In the genomic region with DNA sequence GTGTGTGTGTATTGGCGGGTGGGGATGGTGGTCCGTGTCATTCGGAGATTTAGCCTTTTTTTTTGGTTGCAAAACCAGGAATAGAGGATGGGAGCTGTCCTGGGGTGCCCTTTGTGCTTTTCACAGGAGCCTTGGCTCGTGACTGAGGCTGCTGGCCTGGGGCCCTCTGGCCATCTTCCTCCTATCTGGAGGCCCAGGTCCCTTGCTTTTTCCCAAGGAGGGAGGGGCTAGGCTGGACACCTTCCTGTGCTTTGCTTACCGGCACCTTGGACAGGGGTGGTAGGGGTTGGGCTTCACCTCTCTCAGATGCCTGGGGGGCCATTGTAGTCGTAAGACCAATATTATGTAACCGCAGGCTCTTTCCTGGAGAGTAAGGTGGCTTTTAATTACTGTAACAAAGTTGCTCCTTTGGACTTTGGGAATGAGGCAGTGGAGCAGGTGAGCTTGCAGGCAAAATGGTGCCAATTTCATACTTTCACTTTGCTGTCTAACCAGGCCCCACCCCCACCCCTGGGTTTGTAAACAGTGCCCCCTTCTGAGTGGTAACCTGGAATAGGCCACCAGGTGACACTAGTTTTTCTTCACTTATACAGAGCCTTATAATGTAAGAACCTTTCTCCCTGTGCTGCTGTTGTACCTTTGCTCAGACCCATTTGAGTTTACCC, we compare ENCODE assay signal across 8 cellular contexts. TPM values are rescaled to one million over a fixed set of nuclear protein-coding genes. Genes with fewer than 3 reads are reported as not detected.
DNase-seq lines count a peak whose midpoint lies in the region; ATAC-seq, FAIRE-seq and TF ChIP-seq lines count a peak whose summit lies in the region.

No MANE protein-coding gene starts in this region.

- H3K4me1 ChIP-seq in ES-I3 (ENCODE audit: insufficient read depth, low read length) (peaks cover 27% of the 10 kb centered on the region), keratinocyte (ENCODE audit: control insufficient read depth, extremely low read depth, insufficient read depth, low read length) (peaks cover 9% of the 10 kb centered on the region)

- intact Hi-C loops in MCF 10A (cut with micrococcal nuclease): loop anchor here (10.0 kb wide), 1 partner anchor 230 kb away; a partner anchor contains a TSS

- H2AFZ ChIP-seq in keratinocyte (ENCODE audit: control insufficient read depth, low read length): no peak overlapping the region

- peak overlapping the region; percentile 29 for H3K27ac ChIP-seq in keratinocyte (ENCODE audit: control insufficient read depth, insufficient read depth, low read length)

- POLR2A ChIA-PET in MCF 10A (lab: Yijun Ruan, JAX): interaction anchor here (0.6 to 6.1 kb wide), 9 partner anchors 11 to 235 kb away, joined by 3 to 40 read pairs (median 3); a partner anchor contains a TSS

- CTCF ChIA-PET in MCF 10A (lab: Yijun Ruan, JAX): interaction anchor here (0.5 to 0.6 kb wide), 2 partner anchors 28 to 1436 kb away, joined by 3 to 4 read pairs; no protein-coding TSS in a partner anchor

- dilution Hi-C loops in keratinocyte (cut with MboI; ENCODE audit: extremely low pct_ligation_motif_present, low sequenced_read_pairs): no loop called here

- H3K27ac Mint-ChIP-seq in MCF 10A (ENCODE audit: low read depth, unreplicated experiment): peak overlapping the region; percentile 21

- H3K4me3 Mint-ChIP-seq in MCF 10A (ENCODE audit: unreplicated experiment): peak overlapping the region; percentile 72

- no TSS peak for BruUV-seq in MCF 10A (replicated peaks; lab: Mats Ljungman, UMichigan)

- no peaks in the 10 kb centered on the region for H3K9me1 ChIP-seq in keratinocyte (ENCODE audit: control insufficient read depth, extremely low read depth, insufficient read depth, low read length)

- peaks cover 14% of the 10 kb centered on the region for H3K27me3 Mint-ChIP-seq in MCF 10A (ENCODE audit: insufficient read depth, unreplicated experiment)

- FAIRE-seq in keratinocyte (lab: Jason Lieb, UNC): no peak

- DNase-seq in Jurkat, Clone E6-1 (ENCODE audit: low read depth, low spot score): peak; percentile 75
- DNase-seq in T follicular helper cell (ENCODE audit: low read depth) (peak; percentile 56), MCF 10A (ENCODE audit: unreplicated experiment) (peak; percentile 47), keratinocyte (ENCODE audit: low read depth, low spot score) (no peak), COLO829 (ENCODE audit: low spot score) (no peak)
- peak; percentile 31 for DNase-seq in stimulated activated CD4-positive, alpha-beta T cell treated with anti-CD3 and anti-CD28 coated beads, Interleukin-1b, Interleukin-23, amount 100 ng/mL, for 48 hours

- H3K9me3 ChIP-seq in ES-I3 (ENCODE audit: control insufficient read depth, insufficient read depth, low read length) (no peaks in the 10 kb centered on the region), keratinocyte (ENCODE audit: control insufficient read depth, low read depth, low read length) (no peaks in the 10 kb centered on the region)

- H3K4me2 ChIP-seq in keratinocyte (ENCODE audit: control insufficient read depth, extremely low read depth, insufficient read depth, low read depth, low read length): peak overlapping the region; percentile 87

- peaks cover 22% of the 10 kb centered on the region for H3K4me1 Mint-ChIP-seq in MCF 10A (ENCODE audit: insufficient read depth, unreplicated experiment)

- H3K9ac ChIP-seq in ES-I3 (ENCODE audit: low read depth, low read length) (peak overlapping the region; percentile 85), keratinocyte (ENCODE audit: control insufficient read depth, extremely low read depth, insufficient read depth, low read length) (peak overlapping the region; percentile 77)

- H4K20me1 ChIP-seq in keratinocyte (ENCODE audit: control insufficient read depth, extremely low read depth, insufficient read depth, low read length): peaks cover 24% of the 10 kb centered on the region

- no peaks in the 10 kb centered on the region for H3K9me3 Mint-ChIP-seq in MCF 10A (ENCODE audit: unreplicated experiment)

- peaks cover 3% of the 10 kb centered on the region for H3K27me3 ChIP-seq in keratinocyte (ENCODE audit: control insufficient read depth, extremely low read depth, insufficient read depth, low read length)

- TF ChIP-seq CTCF in MCF 10A (IDR thresholded peaks at IDR 0.05; ENCODE audit: unreplicated experiment) (no peak), keratinocyte (optimal IDR thresholded peaks at IDR 0.05 in 1 of 3, IDR thresholded peaks at IDR 0.05 in 1 of 3, conservative IDR thresholded peaks at IDR 0.05 in 1 of 3; ENCODE audit: extremely low read depth in 1 of 3, insufficient read depth in 2 of 3, low read length in 3 of 3) (peak in 2 of 3 experiments; percentile 31 to 52)

- H3K36me3 Mint-ChIP-seq in MCF 10A (ENCODE audit: insufficient read depth, unreplicated experiment): peaks cover 36% of the 10 kb centered on the region

- H3K4me3 ChIP-seq in Jurkat, Clone E6-1 (ENCODE audit: low read length): peak overlapping the region; percentile 90
- peak overlapping the region; percentile 75 to 97 (median 76) for H3K4me3 ChIP-seq in keratinocyte (ENCODE audit: control insufficient read depth in 2 of 3, extremely low read depth in 1 of 3, insufficient read depth in 2 of 3, low read depth in 1 of 3, low read length in 3 of 3)

- no peak for ATAC-seq in HG02884 (IDR thresholded peaks at IDR 0.05; ENCODE audit: unreplicated experiment)

- peaks cover 60% of the 10 kb centered on the region for H3K79me2 ChIP-seq in keratinocyte (ENCODE audit: control insufficient read depth, insufficient read depth, low read length)

- H3K36me3 ChIP-seq in ES-I3 (ENCODE audit: insufficient read depth, low read length) (peaks cover 28% of the 10 kb centered on the region; the same call in 1 of the 2 replicates), keratinocyte (ENCODE audit: control insufficient read depth in 2 of 2, extremely low read depth in 1 of 2, insufficient read depth in 2 of 2, low read length in 2 of 2) (peaks cover 18 to 24% of the 10 kb centered on the region in 2 experiments)

RNA-seq across cellular contexts. Expression of a gene that starts 1.2 kb away (rescaled TPM):
- polyA plus RNA-seq in Jurkat, Clone E6-1 (2012; ENCODE audit: insufficient read depth, insufficient read length): 43.5 TPM
- total RNA-seq in MCF 10A (2022): 15.5 and 22.3 TPM in 2 replicates
- 12.8 to 21.5 TPM (median 18.0 TPM) in 3 replicates for polyA plus RNA-seq in keratinocyte
- 3.6 TPM for polyA plus RNA-seq in keratinocyte (2011; ENCODE audit: low read depth)
- 15.8 and 19.8 TPM in 2 replicates for polyA plus RNA-seq in keratinocyte (2011; cell fraction: cytosol; rRNA removed)
- polyA plus RNA-seq in keratinocyte (2011; cell fraction: nucleus; rRNA removed): 18.0 and 20.3 TPM in 2 replicates
- polyA plus RNA-seq in keratinocyte (2012; ENCODE audit: low replicate concordance): 15.7 and 36.4 TPM in 2 replicates
- polyA minus RNA-seq in keratinocyte: 12.4 to 16.5 TPM (median 15.8 TPM) in 3 replicates
- 12.1 TPM for polyA minus RNA-seq in keratinocyte (2011; cell fraction: cytosol; rRNA and poly(A)+ RNA removed)
- polyA minus RNA-seq in keratinocyte (2011; cell fraction: nucleus; rRNA and poly(A)+ RNA removed): 5.7 and 11.3 TPM in 2 replicates

Comparison
In these comparisons a context has a peak if more than half of its experiments do, and no peak if none do; other contexts are left out.
1. DNase-seq: peak in Jurkat, Clone E6-1 (single experiment), T follicular helper cell (single experiment), MCF 10A (single experiment) and stimulated activated CD4-positive, alpha-beta T cell treated with anti-CD3 and anti-CD28 coated beads, Interleukin-1b, Interleukin-23, amount 100 ng/mL, for 48 hours (single experiment); none in keratinocyte (single experiment) and COLO829 (single experiment).